1 cellular context compared by ENCODE assay signal in genomic region chr9:5493597-5494511, GRCh38.
TF ChIP-seq lines count a peak whose summit lies in the region.

No MANE protein-coding gene starts in this region.

TF ChIP-seq in IMR-90, 13 proteins besides CTCF, POLR2A, EP300 and RAD21 (continued from another document):
- peak; percentile 98 for TF ChIP-seq MAFK (IDR thresholded peaks at IDR 0.05; ENCODE audit: low read depth, low read length)
- TF ChIP-seq FOS (IDR thresholded peaks at IDR 0.05; ENCODE audit: low read depth, low read length): peak; percentile 45
